ENCODE assay signal across 17 cellular contexts in genomic region chr5:31502506-31502905, GRCh38. TPM values are rescaled to one million over a fixed set of nuclear protein-coding genes. Genes with fewer than 3 reads are reported as not detected.
DNase-seq lines count a peak whose midpoint lies in the region; ATAC-seq, FAIRE-seq and TF ChIP-seq lines count a peak whose summit lies in the region.
"Had no signal": no experiment of that assay in that cellular context is flagged by ENCODE, and none has a peak within 500 bp of the region (broad histone marks: within the 10 kb centered on the region; RNA-seq: fewer than 3 reads in every experiment).

No MANE protein-coding gene starts in this region.

- no peak overlapping the region for H3K4me3 Mint-ChIP-seq in glutamatergic neuron (ENCODE audit: unreplicated experiment)

- no peak for ATAC-seq in upper lobe of right lung
- ATAC-seq: GM12878 had no signal

- no peaks in the 10 kb centered on the region for H3K27me3 Mint-ChIP-seq in glutamatergic neuron (ENCODE audit: unreplicated experiment)

- DNase-seq in DMS 273 (lab: John Stamatoyannopoulos, UW; ENCODE audit: unreplicated experiment) (peak; percentile 63), DMS 273 treated with DMSO at 0.1 percent for 48 hours (lab: John Stamatoyannopoulos, UW) (no peak), cerebellar nuclear complex (lab: John Stamatoyannopoulos, UW) (peak; percentile 87 to 90), glutamatergic neuron (no peak), upper lobe of right lung (no peak), kidney (no peak), NCI-H2227 (lab: John Stamatoyannopoulos, UW; ENCODE audit: unreplicated experiment) (no peak), Karpas-422 (no peak)
- DNase-seq: Caco-2, MV-4-11, NCI-H1417 treated with DMSO at 0.1 percent for 48 hours, NCI-H2081 treated with DMSO at 0.1 percent for 48 hours, NCI-H774 had no signal

- H3K9me3 Mint-ChIP-seq in glutamatergic neuron (ENCODE audit: unreplicated experiment): peaks cover 5% of the 10 kb centered on the region

- H3K4me1 ChIP-seq in upper lobe of right lung (no peaks in the 10 kb centered on the region), kidney (ENCODE audit: control insufficient read depth in 1 of 2, insufficient read depth in 1 of 2, low read depth in 1 of 2, low read length in 2 of 2) (no peaks in the 10 kb centered on the region), Karpas-422 (ENCODE audit: low read length) (no peaks in the 10 kb centered on the region)
- H3K4me1 ChIP-seq: Caco-2, HAP-1 had no signal

- peak overlapping the region; percentile 36 for H3K27ac Mint-ChIP-seq in glutamatergic neuron (ENCODE audit: unreplicated experiment)

- no peak for FAIRE-seq in kidney (lab: Jason Lieb, UNC)
- FAIRE-seq: GM12878 had no signal

- H3K9me3 ChIP-seq in upper lobe of right lung (no peaks in the 10 kb centered on the region), kidney (ENCODE audit: control insufficient read depth in 1 of 2, low read length in 2 of 2) (no peaks in the 10 kb centered on the region), Karpas-422 (ENCODE audit: low read length) (no peaks in the 10 kb centered on the region)
- H3K9me3 ChIP-seq: Caco-2, HAP-1 had no signal

- no peaks in the 10 kb centered on the region for H3K9me2 ChIP-seq in Karpas-422 (replicated peaks; ENCODE audit: insufficient read depth, low read length)

- intact Hi-C loops in upper lobe of right lung (cut with DNase I) (no loop called here), kidney (cut with DNase I) (no loop called here)

- no peaks in the 10 kb centered on the region for H4K20me1 ChIP-seq in Karpas-422 (ENCODE audit: insufficient read depth, low read depth, low read length)

- H3K27ac ChIP-seq in upper lobe of right lung (no peak overlapping the region), kidney (ENCODE audit: low read depth in 2 of 2, low read length in 2 of 2) (no peak overlapping the region), Karpas-422 (ENCODE audit: low read length) (no peak overlapping the region)
- H3K27ac ChIP-seq: 22Rv1, C4-2B had no signal

- H3K4me2 ChIP-seq in Karpas-422 (ENCODE audit: low read depth, low read length, poor library complexity, severe bottlenecking): no peak overlapping the region

- TF ChIP-seq CTCF in glutamatergic neuron (IDR thresholded peaks at IDR 0.05; ENCODE audit: partially characterized antibody, unreplicated experiment): no peak
- TF ChIP-seq CTCF in upper lobe of right lung (IDR thresholded peaks at IDR 0.05): no peak
- no peak for TF ChIP-seq CTCF in kidney (IDR thresholded peaks at IDR 0.05; ENCODE audit: borderline replicate concordance, extremely low read depth, insufficient read depth)

- H2AFZ ChIP-seq in Karpas-422 (ENCODE audit: low read length): no peak overlapping the region

- H3K79me2 ChIP-seq in Karpas-422 (ENCODE audit: low read length): no peaks in the 10 kb centered on the region

- H3K27me3 ChIP-seq in upper lobe of right lung (no peaks in the 10 kb centered on the region), Karpas-422 (ENCODE audit: low read length) (no peaks in the 10 kb centered on the region)

- H3K4me3 ChIP-seq in upper lobe of right lung (no peak overlapping the region), kidney (ENCODE audit: low read length in 2 of 2) (no peak overlapping the region), Karpas-422 (ENCODE audit: low read length) (no peak overlapping the region)
- H3K4me3 ChIP-seq: GM12878, HAP-1 had no signal

- peaks cover 9% of the 10 kb centered on the region for H3K36me3 Mint-ChIP-seq in glutamatergic neuron (ENCODE audit: unreplicated experiment)

- peaks cover 4% of the 10 kb centered on the region for H3K4me1 Mint-ChIP-seq in glutamatergic neuron (ENCODE audit: low read depth, unreplicated experiment)

- H3K9ac ChIP-seq in kidney (ENCODE audit: low read length in 2 of 2) (no peak overlapping the region), Karpas-422 (ENCODE audit: low read length) (no peak overlapping the region)

- peaks cover 95% of the 10 kb centered on the region for H3K36me3 ChIP-seq in upper lobe of right lung
- H3K36me3 ChIP-seq in kidney (ENCODE audit: control insufficient read depth in 1 of 2, insufficient read depth in 2 of 2, low read length in 2 of 2): peaks cover 39 to 46% of the 10 kb centered on the region in 2 donors
- H3K36me3 ChIP-seq in Karpas-422 (ENCODE audit: insufficient read depth, low read length): peaks cover 28% of the 10 kb centered on the region

RNA-seq across cellular contexts. Expression of gene DROSHA, which starts 29.4 kb away (rescaled TPM):
- total RNA-seq in glutamatergic neuron (ENCODE audit: unreplicated experiment) (102 TPM), upper lobe of right lung (50.9 TPM), kidney (51.6 TPM)
- polyA plus RNA-seq in kidney (ENCODE audit: insufficient read depth, low read depth, low replicate concordance): 39.9 TPM
- 58.3 and 74.7 TPM in 2 replicates for total RNA-seq in Karpas-422 (2014; rRNA removed; shearing (Covaris generic); ENCODE audit: low replicate concordance)

RNA-seq across cellular contexts. Expression of gene C5orf22, which starts 29.6 kb away (rescaled TPM):
- total RNA-seq in glutamatergic neuron (ENCODE audit: unreplicated experiment): 26.5 TPM
- 24.1 TPM for total RNA-seq in upper lobe of right lung
- 22.5 TPM for total RNA-seq in kidney
- 8.2 TPM for polyA plus RNA-seq in kidney (ENCODE audit: insufficient read depth, low read depth, low replicate concordance)
- total RNA-seq in Karpas-422 (2014; rRNA removed; shearing (Covaris generic); ENCODE audit: low replicate concordance): 34.3 and 57.7 TPM in 2 replicates

Comparison
In these comparisons a context has a peak if more than half of its experiments do, and no peak if none do; other contexts are left out.
1. DNase-seq: peak in DMS 273 (single experiment) and cerebellar nuclear complex (2 of 2); none in DMS 273 treated with DMSO at 0.1 percent for 48 hours (single experiment), glutamatergic neuron (single experiment), upper lobe of right lung (single experiment), kidney (single experiment), NCI-H2227 (single experiment) and Karpas-422 (single experiment).